In genomic region chr9:92618633-92619225, GRCh38 we compare ENCODE assay signal across 21 cellular contexts. TPM values are rescaled to one million over a fixed set of nuclear protein-coding genes. Genes with fewer than 3 reads are reported as not detected.
DNase-seq lines count a peak whose midpoint lies in the region; ATAC-seq and TF ChIP-seq lines count a peak whose summit lies in the region.
"Had no signal": no experiment of that assay in that cellular context is flagged by ENCODE, and none has a peak within 500 bp of the region (broad histone marks: within the 10 kb centered on the region; RNA-seq: fewer than 3 reads in every experiment).

No MANE protein-coding gene starts in this region.

- no peak for TF ChIP-seq EP300 in sigmoid colon (IDR thresholded peaks at IDR 0.05)

- H3K27me3 ChIP-seq in hepatocyte (no peaks in the 10 kb centered on the region), sigmoid colon (no peaks in the 10 kb centered on the region)
- H3K27me3 ChIP-seq: BLaER1 treated with 17β-estradiol and CSF1 and Interleukin-3, amounts not matched to agents 10 nM and 100 nM had no signal

- peaks cover 7% of the 10 kb centered on the region for H3K4me1 ChIP-seq in hepatocyte (ENCODE audit: insufficient read depth)
- H3K4me1 ChIP-seq in sigmoid colon = peaks cover 0 to 72% (median 57%) of the 10 kb centered on the region in 4 donors

- no peaks in the 10 kb centered on the region for H4K20me1 ChIP-seq in hepatocyte (ENCODE audit: insufficient read depth, poor library complexity, severe bottlenecking)

- DNase-seq in AG10803 (ENCODE audit: low read depth) (peak; percentile 52), hepatocyte (ENCODE audit: low spot score) (no peak), sigmoid colon (peak; percentile 68), NCI-H2029 (lab: John Stamatoyannopoulos, UW) (no peak)
- peak; percentile 12 for DNase-seq in activated CD8-positive, alpha-beta memory T cell treated with anti-CD3 and anti-CD28 coated beads, Interleukin-2, amount 50 U/mL, for 48 hours
- DNase-seq: activated CD4-positive, CD25-positive, alpha-beta regulatory T cell; activated CD8-positive, alpha-beta T cell treated with anti-CD3 and anti-CD28 coated beads, Interleukin-2, amount 10 ng/mL, durations not matched to agents 7 days and 5 days; activated T-cell treated with anti-CD3 and anti-CD28 coated beads, Interleukin-2, amount 50 U/mL, for 72 hours; Calu3; cortex of kidney; foreskin melanocyte; HFFc6; natural killer cell; NCI-H1436 treated with DMSO at 0.1 percent for 48 hours; NCI-H526 treated with DMSO at 0.1 percent for 48 hours; stimulated activated CD4-positive, alpha-beta T cell treated with anti-CD3 and anti-CD28 coated beads, Interleukin-4, amount 100 ng/mL, for 1 hour had no signal

- H3K9me2 ChIP-seq in hepatocyte (replicated peaks; ENCODE audit: insufficient read depth) = no peaks in the 10 kb centered on the region

- peak overlapping the region; percentile 58 for H3K27ac ChIP-seq in hepatocyte
- peak overlapping the region; percentile 63 to 90 (median 80) for H3K27ac ChIP-seq in sigmoid colon
- H3K27ac ChIP-seq: BLaER1 treated with 17β-estradiol and CSF1 and Interleukin-3, amounts not matched to agents 10 nM and 100 nM had no signal

- ATAC-seq in HG02759 (IDR thresholded peaks at IDR 0.05; ENCODE audit: unreplicated experiment) = no peak
- ATAC-seq in GM21576 (IDR thresholded peaks at IDR 0.05; ENCODE audit: unreplicated experiment) = no peak
- ATAC-seq in GM19463 (IDR thresholded peaks at IDR 0.05; ENCODE audit: unreplicated experiment) = no peak
- ATAC-seq: activated CD8-positive, alpha-beta T cell treated with anti-CD3 and anti-CD28 coated beads, Interleukin-2, amount 10 ng/mL, durations not matched to agents 7 days and 5 days; activated T-cell treated with anti-CD3 and anti-CD28 coated beads, Interleukin-2, amount 50 U/mL, for 72 hours; natural killer cell; SK-N-SH treated with all-trans-retinoic acid at 6 μM for 48 hours had no signal

- H3K36me3 ChIP-seq in hepatocyte (replicated peaks; ENCODE audit: insufficient read depth, low read depth) (no peaks in the 10 kb centered on the region), sigmoid colon (peaks cover 0 to 5% (median 0%) of the 10 kb centered on the region in 4 donors)

- no peaks in the 10 kb centered on the region for H3K79me2 ChIP-seq in hepatocyte

- H3K9me3 ChIP-seq in hepatocyte (ENCODE audit: low read depth) (no peaks in the 10 kb centered on the region), sigmoid colon (no peaks in the 10 kb centered on the region)
- H3K9me3 ChIP-seq: BLaER1 treated with 17β-estradiol and CSF1 and Interleukin-3, amounts not matched to agents 10 nM and 100 nM had no signal

- H3K4me2 ChIP-seq in hepatocyte = no peak overlapping the region
- H3K4me2 ChIP-seq: BLaER1 treated with 17β-estradiol and CSF1 and Interleukin-3, amounts not matched to agents 10 nM and 100 nM had no signal

- no peak overlapping the region for H2AFZ ChIP-seq in hepatocyte

- intact Hi-C loops in sigmoid colon (cut with DNase I) = no loop called here

- TF ChIP-seq CTCF in AG10803 (conservative IDR thresholded peaks at IDR 0.05; ENCODE audit: low read length) (no peak), hepatocyte (IDR thresholded peaks at IDR 0.05; ENCODE audit: poor library complexity) (no peak), sigmoid colon (IDR thresholded peaks at IDR 0.05) (no peak)

- 85% methylated on average over 10 of the region's 10 CpGs for WGBS in hepatocyte (ENCODE audit: low lambda C conversion rate, missing lambda C conversion rate)
- WGBS in sigmoid colon, 2 donors = 88 to 91% methylated on average over 10 of the region's 10 CpGs

- H3K4me3 ChIP-seq in AG10803 (ENCODE audit: low read length) (no peak overlapping the region), hepatocyte (no peak overlapping the region), sigmoid colon (no peak overlapping the region)
- H3K4me3 ChIP-seq: BLaER1 treated with 17β-estradiol and CSF1 and Interleukin-3, amounts not matched to agents 10 nM and 100 nM had no signal

- TF ChIP-seq POLR2A in sigmoid colon (IDR thresholded peaks at IDR 0.05) = no peak

RNA-seq across cellular contexts. Expression of gene IPPK, which starts 51.2 kb away (rescaled TPM):
- 15.3 and 15.6 TPM in 2 replicates for total RNA-seq in hepatocyte
- 8.5 and 12.4 TPM in 2 replicates for polyA plus RNA-seq in hepatocyte
- 10 to 100 TPM in 1 of 4 donors, 1 to 10 TPM in 3; 5.7 to 12.5 (median 6.9) TPM for total RNA-seq in sigmoid colon
- polyA plus RNA-seq in sigmoid colon = 1 to 10 TPM; 3.6 to 7.8 (median 4.4) TPM

Comparison
In these comparisons a context has a peak if more than half of its experiments do, and no peak if none do; other contexts are left out.
1. DNase-seq: peak in AG10803 (single experiment), activated CD8-positive, alpha-beta memory T cell treated with anti-CD3 and anti-CD28 coated beads, Interleukin-2, amount 50 U/mL, for 48 hours (single experiment) and sigmoid colon (single experiment); none in hepatocyte (single experiment) and NCI-H2029 (single experiment).